ENCODE assay signal across 25 cellular contexts in genomic region chr11:69058501-69059270, GRCh38. TPM values are rescaled to one million over a fixed set of nuclear protein-coding genes. Genes with fewer than 3 reads are reported as not detected.
"Had no signal": no experiment of that assay in that cellular context is flagged by ENCODE, and none has a peak within 500 bp of the region (broad histone marks: within the 10 kb centered on the region; RNA-seq: fewer than 3 reads in every experiment).

No MANE protein-coding gene starts in this region.

- H3K4me3 Mint-ChIP-seq: activated CD4-positive, alpha-beta memory T cell treated with anti-CD3 and anti-CD28 coated beads, Interleukin-2, amount 10 ng/mL, durations not matched to agents 7 days and 5 days; activated naive CD4-positive, alpha-beta T cell treated with anti-CD3 and anti-CD28 coated beads for 36 hours; activated naive CD8-positive, alpha-beta T cell treated with anti-CD3 and anti-CD28 coated beads, Interleukin-2, amount 10 ng/mL, durations not matched to agents 7 days and 5 days; activated T-cell treated with anti-CD3 and anti-CD28 coated beads, Interleukin-2, amount 50 U/mL, for 72 hours; naive thymus-derived CD4-positive, alpha-beta T cell had no signal

- ATAC-seq: activated T-cell treated with anti-CD3 and anti-CD28 coated beads, Interleukin-2, amount 50 U/mL, for 72 hours; gastroesophageal sphincter; heart left ventricle; left lobe of liver; lower lobe of right lung; naive thymus-derived CD4-positive, alpha-beta T cell; pancreas; psoas muscle; stimulated activated naive CD8-positive, alpha-beta T cell treated with anti-CD3 and anti-CD28 coated beads, Interleukin-15, Interleukin-2, amounts not matched to agents 100 U/mL and 50 U/mL, for 24 hours had no signal

- H3K27ac Mint-ChIP-seq: activated CD4-positive, alpha-beta memory T cell treated with anti-CD3 and anti-CD28 coated beads, Interleukin-2, amount 10 ng/mL, durations not matched to agents 7 days and 5 days; activated naive CD4-positive, alpha-beta T cell treated with anti-CD3 and anti-CD28 coated beads for 36 hours; activated naive CD8-positive, alpha-beta T cell treated with anti-CD3 and anti-CD28 coated beads, Interleukin-2, amount 10 ng/mL, durations not matched to agents 7 days and 5 days; activated T-cell treated with anti-CD3 and anti-CD28 coated beads, Interleukin-2, amount 50 U/mL, for 72 hours; naive thymus-derived CD4-positive, alpha-beta T cell had no signal

- H3K36me3 Mint-ChIP-seq: activated naive CD8-positive, alpha-beta T cell treated with anti-CD3 and anti-CD28 coated beads, Interleukin-2, amount 10 ng/mL, durations not matched to agents 7 days and 5 days had no signal

- H3K4me3 ChIP-seq: breast epithelium, gastroesophageal sphincter, heart left ventricle, lower lobe of right lung, pancreas, psoas muscle, right atrium auricular region, upper lobe of left lung had no signal

- H3K27me3 Mint-ChIP-seq: activated CD4-positive, alpha-beta memory T cell treated with anti-CD3 and anti-CD28 coated beads, Interleukin-2, amount 10 ng/mL, durations not matched to agents 7 days and 5 days; activated naive CD8-positive, alpha-beta T cell treated with anti-CD3 and anti-CD28 coated beads, Interleukin-2, amount 10 ng/mL, durations not matched to agents 7 days and 5 days; naive thymus-derived CD4-positive, alpha-beta T cell had no signal

- DNase-seq: activated CD4-positive, alpha-beta memory T cell treated with anti-CD3 and anti-CD28 coated beads, Interleukin-2, amount 10 ng/mL, durations not matched to agents 7 days and 5 days; activated CD4-positive, alpha-beta T cell treated with anti-CD3 and anti-CD28 coated beads for 4 hours; activated CD4-positive, CD25-positive, alpha-beta regulatory T cell; activated effector memory CD4-positive, alpha-beta T cell treated with Interleukin-2 at 50 U/mL for 16 hours; activated naive CD4-positive, alpha-beta T cell treated with anti-CD3 and anti-CD28 coated beads for 36 hours; activated naive CD8-positive, alpha-beta T cell treated with anti-CD3 and anti-CD28 coated beads, Interleukin-2, amount 10 ng/mL, durations not matched to agents 7 days and 5 days; activated T-cell treated with anti-CD3 and anti-CD28 coated beads, Interleukin-2, amount 50 U/mL, for 72 hours; amniotic stem cell; cerebellar nuclear complex; cortex of kidney; lower lobe of right lung; naive thymus-derived CD4-positive, alpha-beta T cell; psoas muscle; stimulated activated CD4-positive, alpha-beta T cell treated with anti-CD3 and anti-CD28 coated beads, Interleukin-4, amount 100 ng/mL, for 24 hours; stimulated activated naive CD8-positive, alpha-beta T cell treated with anti-CD3 and anti-CD28 coated beads, Interleukin-15, Interleukin-2, amounts not matched to agents 100 U/mL and 50 U/mL, for 24 hours; T-helper 9 cell had no signal

- H3K9me3 Mint-ChIP-seq: activated CD4-positive, alpha-beta memory T cell treated with anti-CD3 and anti-CD28 coated beads, Interleukin-2, amount 10 ng/mL, durations not matched to agents 7 days and 5 days; activated naive CD4-positive, alpha-beta T cell treated with anti-CD3 and anti-CD28 coated beads for 36 hours; activated naive CD8-positive, alpha-beta T cell treated with anti-CD3 and anti-CD28 coated beads, Interleukin-2, amount 10 ng/mL, durations not matched to agents 7 days and 5 days; activated T-cell treated with anti-CD3 and anti-CD28 coated beads, Interleukin-2, amount 50 U/mL, for 72 hours; naive thymus-derived CD4-positive, alpha-beta T cell had no signal

RNA-seq across cellular contexts. Expression of gene MRGPRF, which starts 45.6 kb away (rescaled TPM):
- total RNA-seq: activated CD4-positive, alpha-beta memory T cell treated with anti-CD3 and anti-CD28 coated beads, Interleukin-2, amount 10 ng/mL, durations not matched to agents 7 days and 5 days; activated naive CD4-positive, alpha-beta T cell treated with anti-CD3 and anti-CD28 coated beads for 36 hours; activated naive CD8-positive, alpha-beta T cell treated with anti-CD3 and anti-CD28 coated beads, Interleukin-2, amount 10 ng/mL, durations not matched to agents 7 days and 5 days; activated T-cell treated with anti-CD3 and anti-CD28 coated beads, Interleukin-2, amount 50 U/mL, for 72 hours; naive thymus-derived CD4-positive, alpha-beta T cell; T-helper 1 cell treated with Interleukin-12 subunit alpha and Interleukin-12 subunit beta and Interleukin-4 antibody, amounts not matched to agents 30 ng/mL and 1 ng/mL, for 36 hours had no signal
- polyA plus RNA-seq: keratinocyte; naive thymus-derived CD4-positive, alpha-beta T cell had no signal
